In the genomic region with DNA sequence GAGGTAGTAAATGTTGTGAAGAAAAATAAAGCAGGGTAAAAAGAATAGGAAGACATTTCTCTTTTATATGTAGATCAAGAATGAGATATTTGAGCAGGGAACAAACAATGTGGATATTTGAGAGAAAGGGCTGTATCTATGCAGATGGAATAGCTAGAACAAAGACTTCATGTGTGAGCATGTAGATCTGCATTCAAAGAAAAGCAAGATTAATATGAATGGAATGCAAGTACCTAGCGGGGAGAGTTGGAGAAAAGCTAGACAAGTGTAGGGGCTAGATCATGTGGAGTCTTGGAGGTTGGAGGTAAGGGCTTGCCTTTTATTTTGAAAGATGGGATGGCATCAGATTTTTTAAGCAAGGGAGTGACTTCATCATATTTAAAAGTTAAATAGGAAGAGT, we compare ENCODE assay signal across 20 cellular contexts. TPM values are rescaled to one million over a fixed set of nuclear protein-coding genes. Genes with fewer than 3 reads are reported as not detected.
A peak's percentile ranks its signal among the peaks of the same experiment; 100 is the strongest.
DNase-seq lines count a peak whose midpoint lies in the region; FAIRE-seq and TF ChIP-seq lines count a peak whose summit lies in the region.
"Had no signal": no experiment of that assay in that cellular context is flagged by ENCODE, and none has a peak within 500 bp of the region (broad histone marks: within the 10 kb centered on the region; RNA-seq: fewer than 3 reads in every experiment).

No MANE protein-coding gene starts in this region.

- intact Hi-C loops in MCF 10A (cut with micrococcal nuclease): no loop called here
- intact Hi-C loops in breast epithelium (cut with DNase I; ENCODE audit: low total_unique reads): no loop called here
- intact Hi-C loops in mammary epithelial cell (cut with micrococcal nuclease): no loop called here
- intact Hi-C loops in transverse colon (cut with DNase I; ENCODE audit: low total_unique reads): no loop called here

- H3K4me3 Mint-ChIP-seq in MCF 10A (ENCODE audit: unreplicated experiment): no peak overlapping the region
- H3K4me3 Mint-ChIP-seq: CD14-positive monocyte, HFFc6 had no signal

- H3K27me3 ChIP-seq in breast epithelium: no peaks in the 10 kb centered on the region
- no peaks in the 10 kb centered on the region for H3K27me3 ChIP-seq in mammary epithelial cell (ENCODE audit: insufficient read depth, low read length)
- H3K27me3 ChIP-seq in keratinocyte (ENCODE audit: control insufficient read depth, extremely low read depth, insufficient read depth, low read length): no peaks in the 10 kb centered on the region
- H3K27me3 ChIP-seq in transverse colon: no peaks in the 10 kb centered on the region
- H3K27me3 ChIP-seq in MG63: no peaks in the 10 kb centered on the region

- TF ChIP-seq POLR2A in breast epithelium (IDR thresholded peaks at IDR 0.05): no peak
- TF ChIP-seq POLR2A in transverse colon (IDR thresholded peaks at IDR 0.05): no peak

- BruUV-seq in MCF 10A (replicated peaks; lab: Mats Ljungman, UMichigan) (no TSS peak), mammary epithelial cell (replicated peaks; lab: Mats Ljungman, UMichigan) (no TSS peak)

- POLR2A ChIA-PET in MCF 10A (lab: Yijun Ruan, JAX): interaction anchor here (0.7 to 1.9 kb wide), 5 partner anchors 17 to 65 kb away, joined by 3 to 7 read pairs (median 3); a partner anchor contains a TSS

- H3K9ac ChIP-seq in mammary epithelial cell (ENCODE audit: insufficient read depth, low read length) (no peak overlapping the region), keratinocyte (ENCODE audit: control insufficient read depth, extremely low read depth, insufficient read depth, low read length) (no peak overlapping the region)

- H3K9me1 ChIP-seq in keratinocyte (ENCODE audit: control insufficient read depth, extremely low read depth, insufficient read depth, low read length): no peaks in the 10 kb centered on the region

- H3K9me3 ChIP-seq in breast epithelium: no peaks in the 10 kb centered on the region
- no peaks in the 10 kb centered on the region for H3K9me3 ChIP-seq in mammary epithelial cell (replicated peaks; ENCODE audit: insufficient read depth, low read length)
- peaks cover 3% of the 10 kb centered on the region for H3K9me3 ChIP-seq in keratinocyte (ENCODE audit: control insufficient read depth, low read depth, low read length)
- H3K9me3 ChIP-seq in transverse colon: no peaks in the 10 kb centered on the region
- no peaks in the 10 kb centered on the region for H3K9me3 ChIP-seq in MG63

- no peak for TF ChIP-seq EP300 in transverse colon (IDR thresholded peaks at IDR 0.05; ENCODE audit: low read depth)

- H3K36me3 Mint-ChIP-seq in MCF 10A (ENCODE audit: insufficient read depth, unreplicated experiment): peaks cover 12% of the 10 kb centered on the region

- WGBS in mammary epithelial cell (ENCODE audit: low coverage, missing lambda C conversion rate): 44% methylated on average over 1 of the region's 1 CpG
- WGBS in transverse colon (ENCODE audit: low coverage in 1 of 2), 2 donors: 89 to 100% methylated on average over 1 of the region's 1 CpG

- no peak overlapping the region for H2AFZ ChIP-seq in mammary epithelial cell (ENCODE audit: low read depth, low read length)
- no peak overlapping the region for H2AFZ ChIP-seq in keratinocyte (ENCODE audit: control insufficient read depth, low read length)

- CTCF ChIA-PET in MCF 10A (lab: Yijun Ruan, JAX) (interaction anchor here (1.1 kb wide), 1 partner anchor 17 kb away, joined by 3 read pairs; no protein-coding TSS in a partner anchor), mammary epithelial cell (lab: Charles Lee; ENCODE audit: low non-redundant PET) (no interaction called here)

- H3K36me3 ChIP-seq in breast epithelium (no peaks in the 10 kb centered on the region), mammary epithelial cell (ENCODE audit: insufficient read depth, low read length) (peaks cover 1% of the 10 kb centered on the region), keratinocyte (ENCODE audit: control insufficient read depth in 2 of 2, extremely low read depth in 1 of 2, insufficient read depth in 2 of 2, low read length in 2 of 2) (peaks cover 2 to 7% of the 10 kb centered on the region in 2 experiments), transverse colon (no peaks in the 10 kb centered on the region), MG63 (peaks cover 27% of the 10 kb centered on the region)

- H4K20me1 ChIP-seq in mammary epithelial cell (ENCODE audit: insufficient read depth, low read length): no peaks in the 10 kb centered on the region
- H4K20me1 ChIP-seq in keratinocyte (ENCODE audit: control insufficient read depth, extremely low read depth, insufficient read depth, low read length): no peaks in the 10 kb centered on the region

- peak overlapping the region; percentile 13 for H3K27ac Mint-ChIP-seq in MCF 10A (ENCODE audit: low read depth, unreplicated experiment)
- H3K27ac Mint-ChIP-seq: HFFc6 had no signal

- DNase-seq in MCF 10A (ENCODE audit: unreplicated experiment) (no peak), breast epithelium (ENCODE audit: low spot score in 2 of 2) (no peak), mammary epithelial cell (peak; percentile 53), keratinocyte (ENCODE audit: low read depth, low spot score) (peak; percentile 23), transverse colon (no peak), MG63 (no peak), SK-N-DZ (ENCODE audit: low spot score) (no peak), NCI-H2107 (lab: John Stamatoyannopoulos, UW) (no peak)
- DNase-seq: 8988T, DMS79 treated with DMSO at 0.1 percent for 48 hours, NCI-H1048, NCI-H1436, NCI-H2029, NCI-H2171, NCI-H446, NCI-H69, SHP77 had no signal

- H3K27ac ChIP-seq in breast epithelium: no peak overlapping the region
- peak overlapping the region; percentile 27 for H3K27ac ChIP-seq in mammary epithelial cell (ENCODE audit: insufficient read depth, low read depth, low read length)
- no peak overlapping the region for H3K27ac ChIP-seq in keratinocyte (ENCODE audit: control insufficient read depth, insufficient read depth, low read length)
- H3K27ac ChIP-seq in transverse colon: no peak overlapping the region

- H3K4me2 ChIP-seq in mammary epithelial cell (ENCODE audit: insufficient read depth, low read depth, low read length) (peak overlapping the region; percentile 31), keratinocyte (ENCODE audit: control insufficient read depth, extremely low read depth, insufficient read depth, low read depth, low read length) (no peak overlapping the region)

- peak; percentile 80 for FAIRE-seq in keratinocyte (lab: Jason Lieb, UNC)
- FAIRE-seq: RCC 7860 had no signal

- H3K9me3 Mint-ChIP-seq in MCF 10A (ENCODE audit: unreplicated experiment): no peaks in the 10 kb centered on the region
- H3K9me3 Mint-ChIP-seq: HFFc6 had no signal

- in situ Hi-C loops in mammary epithelial cell (cut with MboI; ENCODE audit: low sequenced_read_pairs in 2 of 2): no loop called here
- in situ Hi-C loops in transverse colon (cut with MboI; ENCODE audit: low pct_ligation_motif_present in 1 of 4, low pct_unique_long_range_greater_than_20kb in 1 of 4, low sequenced_read_pairs in 3 of 4): no loop called here

- no peaks in the 10 kb centered on the region for H3K27me3 Mint-ChIP-seq in MCF 10A (ENCODE audit: insufficient read depth, unreplicated experiment)

- H3K4me1 ChIP-seq in breast epithelium: no peaks in the 10 kb centered on the region
- H3K4me1 ChIP-seq in mammary epithelial cell (ENCODE audit: insufficient read depth, low read length): peaks cover 13% of the 10 kb centered on the region
- peaks cover 16% of the 10 kb centered on the region for H3K4me1 ChIP-seq in keratinocyte (ENCODE audit: control insufficient read depth, extremely low read depth, insufficient read depth, low read length)
- H3K4me1 ChIP-seq in transverse colon: peaks cover 0 to 26% (median 4%) of the 10 kb centered on the region in 4 donors

- TF ChIP-seq CTCF in MCF 10A (IDR thresholded peaks at IDR 0.05; ENCODE audit: unreplicated experiment) (no peak), breast epithelium (IDR thresholded peaks at IDR 0.05) (no peak), mammary epithelial cell (conservative IDR thresholded peaks at IDR 0.05 in 1 of 2, IDR thresholded peaks at IDR 0.05 in 1 of 2; ENCODE audit: extremely low read depth in 1 of 2, insufficient read depth in 1 of 2, low read depth in 1 of 2, low read length in 2 of 2) (no peak), keratinocyte (optimal IDR thresholded peaks at IDR 0.05 in 1 of 3, IDR thresholded peaks at IDR 0.05 in 1 of 3, conservative IDR thresholded peaks at IDR 0.05 in 1 of 3; ENCODE audit: extremely low read depth in 1 of 3, insufficient read depth in 2 of 3, low read length in 3 of 3) (no peak), transverse colon (IDR thresholded peaks at IDR 0.05) (no peak)

- dilution Hi-C loops in mammary epithelial cell (cut with HindIII; ENCODE audit: low sequenced_read_pairs) (no loop called here), keratinocyte (cut with MboI; ENCODE audit: extremely low pct_ligation_motif_present, low sequenced_read_pairs) (no loop called here)

- H3K4me1 Mint-ChIP-seq in MCF 10A (ENCODE audit: insufficient read depth, unreplicated experiment): peaks cover 21% of the 10 kb centered on the region

- H3K79me2 ChIP-seq in mammary epithelial cell (ENCODE audit: insufficient read depth, low read length) (peaks cover 82% of the 10 kb centered on the region), keratinocyte (ENCODE audit: control insufficient read depth, insufficient read depth, low read length) (peaks cover 48% of the 10 kb centered on the region)

- H3K4me3 ChIP-seq in breast epithelium (no peak overlapping the region), mammary epithelial cell (replicated peaks in 1 of 3; ENCODE audit: insufficient read depth in 1 of 3, low read depth in 2 of 3, low read length in 3 of 3) (no peak overlapping the region), keratinocyte (ENCODE audit: control insufficient read depth in 2 of 3, extremely low read depth in 1 of 3, insufficient read depth in 2 of 3, low read depth in 1 of 3, low read length in 3 of 3) (no peak overlapping the region), transverse colon (no peak overlapping the region), MG63 (no peak overlapping the region)

RNA-seq across cellular contexts. Expression of a gene that starts 27.1 kb away (rescaled TPM):
- 59.8 and 60.6 TPM in 2 replicates for total RNA-seq in MCF 10A (2022)
- total RNA-seq in breast epithelium: 10 to 100 TPM; 60.3 to 69.7 (median 65.9) TPM
- total RNA-seq in mammary epithelial cell: 10 to 100 TPM; 51.1 to 59.0 TPM
- polyA plus RNA-seq in mammary epithelial cell: 11.9 TPM
- 27.4 TPM for polyA minus RNA-seq in mammary epithelial cell
- polyA plus RNA-seq in keratinocyte: 16.8 to 27.7 TPM (median 21.2 TPM) in 3 replicates
- 22.6 TPM for polyA plus RNA-seq in keratinocyte (2011; ENCODE audit: low read depth)
- 14.8 and 30.0 TPM in 2 replicates for polyA plus RNA-seq in keratinocyte (2011; cell fraction: cytosol; rRNA removed)
- polyA plus RNA-seq in keratinocyte (2011; cell fraction: nucleus; rRNA removed): 18.0 and 23.4 TPM in 2 replicates
- polyA plus RNA-seq in keratinocyte (2012; ENCODE audit: low replicate concordance): 19.7 and 21.8 TPM in 2 replicates
- 12.0 to 38.5 TPM (median 22.2 TPM) in 3 replicates for polyA minus RNA-seq in keratinocyte
- polyA minus RNA-seq in keratinocyte (2011; cell fraction: cytosol; rRNA and poly(A)+ RNA removed): 29.0 TPM
- polyA minus RNA-seq in keratinocyte (2011; cell fraction: nucleus; rRNA and poly(A)+ RNA removed): 30.6 and 58.2 TPM in 2 replicates
- 100 to 1,000 TPM in 1 of 4 donors, 10 to 100 TPM in 3; 57.3 to 125 (median 73.4) TPM for total RNA-seq in transverse colon
- total RNA-seq in MG63 (2014; rRNA removed; shearing (Covaris generic); ENCODE audit: low replicate concordance): 11.1 and 15.4 TPM in 2 replicates
- 13.3 and 22.3 TPM in 2 replicates for polyA plus RNA-seq in SK-N-DZ (2014; cell fraction: cytosol; rRNA removed)
- 10.2 and 10.6 TPM in 2 replicates for polyA plus RNA-seq in SK-N-DZ (2014; cell fraction: nucleus; rRNA removed)

RNA-seq across cellular contexts. Expression of a gene that starts 27.5 kb away (rescaled TPM):
- total RNA-seq in MCF 10A (2022): 46.9 and 68.7 TPM in 2 replicates
- 10 to 100 TPM; 20.0 to 35.0 (median 23.6) TPM for total RNA-seq in breast epithelium
- total RNA-seq in mammary epithelial cell: 10 to 100 TPM in 1 of 2 donors, 1 to 10 TPM in 1; 9.3 to 25.0 TPM
- polyA plus RNA-seq in mammary epithelial cell: 10.1 TPM
- polyA minus RNA-seq in mammary epithelial cell: not detected
- 12.8 to 30.4 TPM (median 13.9 TPM) in 3 replicates for polyA plus RNA-seq in keratinocyte
- 38.6 TPM for polyA plus RNA-seq in keratinocyte (2011; ENCODE audit: low read depth)
- polyA plus RNA-seq in keratinocyte (2011; cell fraction: cytosol; rRNA removed): 12.0 and 26.0 TPM in 2 replicates
- polyA plus RNA-seq in keratinocyte (2011; cell fraction: nucleus; rRNA removed): 9.2 and 14.1 TPM in 2 replicates
- 15.0 and 23.7 TPM in 2 replicates for polyA plus RNA-seq in keratinocyte (2012; ENCODE audit: low replicate concordance)
- polyA minus RNA-seq in keratinocyte: 2.4 to 22.3 TPM (median 4.6 TPM) in 3 replicates
- 6.5 TPM for polyA minus RNA-seq in keratinocyte (2011; cell fraction: cytosol; rRNA and poly(A)+ RNA removed)
- 2.7 and 3.0 TPM in 2 replicates for polyA minus RNA-seq in keratinocyte (2011; cell fraction: nucleus; rRNA and poly(A)+ RNA removed)
- 10 to 100 TPM in 3 of 4 donors, 1 to 10 TPM in 1; 9.6 to 44.9 (median 18.1) TPM for total RNA-seq in transverse colon
- 13.1 and 28.5 TPM in 2 replicates for total RNA-seq in MG63 (2014; rRNA removed; shearing (Covaris generic); ENCODE audit: low replicate concordance)
- polyA plus RNA-seq in SK-N-DZ (2014; cell fraction: cytosol; rRNA removed): 48.6 and 48.7 TPM in 2 replicates
- 57.3 and 69.6 TPM in 2 replicates for polyA plus RNA-seq in SK-N-DZ (2014; cell fraction: nucleus; rRNA removed)

Comparison
In these comparisons a context has a peak if more than half of its experiments do, and no peak if none do; other contexts are left out.
1. DNase-seq: peak in mammary epithelial cell (single experiment) and keratinocyte (single experiment); none in MCF 10A (single experiment), breast epithelium (0 of 2), transverse colon (single experiment), MG63 (single experiment), SK-N-DZ (single experiment) and NCI-H2107 (single experiment).